In the genomic region with DNA sequence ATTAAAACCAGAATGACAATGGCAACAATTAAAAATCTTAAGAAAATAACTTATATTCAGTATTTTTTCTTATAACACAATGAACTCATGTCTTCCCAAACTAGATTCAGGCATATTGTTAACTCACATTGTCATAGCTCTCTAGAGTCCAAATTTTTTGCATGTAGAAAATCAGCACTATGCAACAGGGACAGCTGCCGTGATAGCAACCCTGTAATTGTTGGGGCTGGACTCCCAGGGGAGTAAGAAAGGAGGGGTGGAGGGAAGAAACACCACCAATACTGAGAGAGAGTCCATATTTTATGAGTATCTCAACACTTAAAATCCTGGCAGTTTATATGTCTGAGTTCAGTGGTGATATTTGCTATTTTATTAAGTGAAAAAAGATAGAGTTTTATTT, we compare ENCODE assay signal across 20 cellular contexts.
DNase-seq lines count a peak whose midpoint lies in the region; ATAC-seq and TF ChIP-seq lines count a peak whose summit lies in the region.
"Had no signal": no experiment of that assay in that cellular context is flagged by ENCODE, and none has a peak within 500 bp of the region (broad histone marks: within the 10 kb centered on the region; RNA-seq: fewer than 3 reads in every experiment).

No MANE protein-coding gene starts in this region.

- peak in 2 of 3 experiments; percentile 12 to 67 for DNase-seq in NCI-H1417 (lab: John Stamatoyannopoulos, UW)
- no peak for DNase-seq in NCI-H1417 treated with DMSO at 0.1 percent for 48 hours (lab: John Stamatoyannopoulos, UW)
- DNase-seq in NCI-H1436 (lab: John Stamatoyannopoulos, UW): peak; percentile 76
- DNase-seq in SJCRH30: peak; percentile 34 to 54
- DNase-seq in neural progenitor cell (ENCODE audit: low spot score): peak; percentile 21
- DNase-seq in left ventricle myocardium inferior: no peak
- DNase-seq in NOMO-1 treated with dmso at 0.1 percent for 144 hours (lab: John Stamatoyannopoulos, UW; ENCODE audit: unreplicated experiment): no peak
- DNase-seq: activated CD4-positive, alpha-beta T cell treated with anti-CD3 and anti-CD28 coated beads for 36 hours; Caco-2; foreskin keratinocyte; hypothalamus; KG1; NCI-H1048; occipital lobe; upper lobe of right lung had no signal

- ATAC-seq in HG02840 (IDR thresholded peaks at IDR 0.05; ENCODE audit: low FRiP score, unreplicated experiment): no peak
- ATAC-seq: activated CD4-positive, alpha-beta T cell treated with anti-CD3 and anti-CD28 coated beads for 36 hours; foreskin keratinocyte; upper lobe of right lung had no signal

- peaks cover 4% of the 10 kb centered on the region for H3F3A ChIP-seq in neural progenitor cell (ENCODE audit: low read depth)

- H3K79me2 ChIP-seq in neural progenitor cell (ENCODE audit: low read depth): peaks cover 31% of the 10 kb centered on the region

- no peaks in the 10 kb centered on the region for H3K9me3 ChIP-seq in SJCRH30 (replicated peaks)
- no peaks in the 10 kb centered on the region for H3K9me3 ChIP-seq in neural progenitor cell (ENCODE audit: low read depth)
- no peaks in the 10 kb centered on the region for H3K9me3 ChIP-seq in left ventricle myocardium inferior (replicated peaks)
- H3K9me3 ChIP-seq: BLaER1, Caco-2, upper lobe of right lung had no signal

- H2AFZ ChIP-seq in neural progenitor cell (replicated peaks): no peak overlapping the region

- intact Hi-C loops in left ventricle myocardium inferior (cut with micrococcal nuclease): no loop called here

- H3K4me3 Mint-ChIP-seq in neural progenitor cell: no peak overlapping the region
- H3K4me3 Mint-ChIP-seq: activated CD4-positive, alpha-beta T cell treated with anti-CD3 and anti-CD28 coated beads for 36 hours; activated naive CD4-positive, alpha-beta T cell treated with anti-CD3 and anti-CD28 coated beads, Interleukin-2, amount 50 U/mL, for 24 hours; activated T-helper 1 cell treated with anti-CD3 and anti-CD28 coated beads, Interleukin-12 subunit alpha, Interleukin-12 subunit beta, Interleukin-2, Interleukin-4 antibody, amounts not matched to agents 30 ng/mL and 10 ng/mL and 1 ng/mL, durations not matched to agents 14 hours and 24 hours and 36 hours had no signal

- TF ChIP-seq CTCF in neural progenitor cell (IDR thresholded peaks at IDR 0.05) (no peak), left ventricle myocardium inferior (IDR thresholded peaks at IDR 0.05; ENCODE audit: borderline replicate concordance) (no peak)

- H3K4me1 ChIP-seq in SJCRH30 (no peaks in the 10 kb centered on the region), neural progenitor cell (peaks cover 29% of the 10 kb centered on the region), left ventricle myocardium inferior (no peaks in the 10 kb centered on the region)
- H3K4me1 ChIP-seq: BLaER1, Caco-2, foreskin keratinocyte, upper lobe of right lung had no signal

- no peaks in the 10 kb centered on the region for H3K36me3 Mint-ChIP-seq in neural progenitor cell
- H3K36me3 Mint-ChIP-seq: activated naive CD4-positive, alpha-beta T cell treated with anti-CD3 and anti-CD28 coated beads, Interleukin-2, amount 50 U/mL, for 24 hours had no signal

- peaks cover 5% of the 10 kb centered on the region for H3K27me3 Mint-ChIP-seq in neural progenitor cell (ENCODE audit: insufficient read depth, low read depth)
- H3K27me3 Mint-ChIP-seq: activated naive CD4-positive, alpha-beta T cell treated with anti-CD3 and anti-CD28 coated beads, Interleukin-2, amount 50 U/mL, for 24 hours had no signal

- no peak overlapping the region for H3K9ac ChIP-seq in neural progenitor cell
- H3K9ac ChIP-seq: BLaER1 had no signal

- no peak overlapping the region for H3K4me3 ChIP-seq in SJCRH30
- no peak overlapping the region for H3K4me3 ChIP-seq in neural progenitor cell
- H3K4me3 ChIP-seq in left ventricle myocardium inferior: no peak overlapping the region
- H3K4me3 ChIP-seq: BLaER1, upper lobe of right lung had no signal

- no peak overlapping the region for H3K27ac ChIP-seq in SJCRH30
- no peak overlapping the region for H3K27ac ChIP-seq in neural progenitor cell
- no peak overlapping the region for H3K27ac ChIP-seq in left ventricle myocardium inferior (replicated peaks)
- H3K27ac ChIP-seq: BLaER1, epithelial cell of prostate, foreskin keratinocyte, upper lobe of right lung had no signal

- H3K27me3 ChIP-seq in SJCRH30: no peaks in the 10 kb centered on the region
- H3K27me3 ChIP-seq in neural progenitor cell: peaks cover 5% of the 10 kb centered on the region
- no peaks in the 10 kb centered on the region for H3K27me3 ChIP-seq in left ventricle myocardium inferior (ENCODE audit: low read depth)
- H3K27me3 ChIP-seq: BLaER1, foreskin keratinocyte, upper lobe of right lung had no signal

- no peaks in the 10 kb centered on the region for H4K20me1 ChIP-seq in neural progenitor cell (ENCODE audit: low read depth)
- H4K20me1 ChIP-seq: BLaER1 had no signal

- H3K9me3 Mint-ChIP-seq in neural progenitor cell: no peaks in the 10 kb centered on the region
- H3K9me3 Mint-ChIP-seq: activated naive CD4-positive, alpha-beta T cell treated with anti-CD3 and anti-CD28 coated beads, Interleukin-2, amount 50 U/mL, for 24 hours; activated T-helper 1 cell treated with anti-CD3 and anti-CD28 coated beads, Interleukin-12 subunit alpha, Interleukin-12 subunit beta, Interleukin-2, Interleukin-4 antibody, amounts not matched to agents 30 ng/mL and 10 ng/mL and 1 ng/mL, durations not matched to agents 14 hours and 24 hours and 36 hours had no signal

- H3K4me1 Mint-ChIP-seq in neural progenitor cell: peaks cover 26% of the 10 kb centered on the region
- H3K4me1 Mint-ChIP-seq: activated CD4-positive, alpha-beta T cell treated with anti-CD3 and anti-CD28 coated beads for 36 hours; activated naive CD4-positive, alpha-beta T cell treated with anti-CD3 and anti-CD28 coated beads, Interleukin-2, amount 50 U/mL, for 24 hours had no signal

- H3K4me2 ChIP-seq in neural progenitor cell: no peak overlapping the region
- H3K4me2 ChIP-seq: BLaER1 had no signal

- no peak overlapping the region for H3K27ac Mint-ChIP-seq in neural progenitor cell
- H3K27ac Mint-ChIP-seq: activated CD4-positive, alpha-beta T cell treated with anti-CD3 and anti-CD28 coated beads for 36 hours; activated naive CD4-positive, alpha-beta T cell treated with anti-CD3 and anti-CD28 coated beads, Interleukin-2, amount 50 U/mL, for 24 hours; activated T-helper 1 cell treated with anti-CD3 and anti-CD28 coated beads, Interleukin-12 subunit alpha, Interleukin-12 subunit beta, Interleukin-2, Interleukin-4 antibody, amounts not matched to agents 30 ng/mL and 10 ng/mL and 1 ng/mL, durations not matched to agents 14 hours and 24 hours and 36 hours had no signal

- H3K36me3 ChIP-seq in SJCRH30: no peaks in the 10 kb centered on the region
- H3K36me3 ChIP-seq in neural progenitor cell: no peaks in the 10 kb centered on the region
- H3K36me3 ChIP-seq in left ventricle myocardium inferior: no peaks in the 10 kb centered on the region
- H3K36me3 ChIP-seq: BLaER1, upper lobe of right lung had no signal

Comparison
In these comparisons a context has a peak if more than half of its experiments do, and no peak if none do; other contexts are left out.
1. DNase-seq: peak in NCI-H1417 (2 of 3), NCI-H1436 (single experiment), SJCRH30 (2 of 2) and neural progenitor cell (single experiment); none in NCI-H1417 treated with DMSO at 0.1 percent for 48 hours (single experiment), left ventricle myocardium inferior (single experiment) and NOMO-1 treated with dmso at 0.1 percent for 144 hours (single experiment).